In the genomic region with DNA sequence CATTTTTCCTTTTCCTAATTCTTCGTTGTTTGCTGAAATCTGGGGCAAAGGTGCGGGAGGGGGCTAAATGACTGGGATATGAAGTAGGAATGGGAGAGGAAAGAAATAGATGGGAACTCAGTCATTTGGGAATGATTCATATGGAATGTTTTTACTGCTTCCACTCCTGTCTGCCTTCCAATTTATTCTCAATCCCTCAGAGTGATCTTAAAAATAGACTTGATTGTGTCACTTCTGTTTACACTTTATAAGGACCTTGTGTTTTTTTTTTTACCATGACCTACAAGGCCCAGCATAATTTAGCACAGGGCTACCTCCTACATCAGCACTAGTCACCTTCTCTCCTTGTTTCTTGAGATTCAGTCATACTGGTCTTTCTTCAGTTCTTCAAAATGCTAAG, we compare ENCODE assay signal across 11 cellular contexts.
DNase-seq lines count a peak whose midpoint lies in the region; ATAC-seq and TF ChIP-seq lines count a peak whose summit lies in the region.
"Had no signal": no experiment of that assay in that cellular context is flagged by ENCODE, and none has a peak within 500 bp of the region (broad histone marks: within the 10 kb centered on the region; RNA-seq: fewer than 3 reads in every experiment).

No MANE protein-coding gene starts in this region.

- no peaks in the 10 kb centered on the region for H3K9me3 Mint-ChIP-seq in chondrocyte (ENCODE audit: low read depth)
- H3K9me3 Mint-ChIP-seq in immature natural killer cell = no peaks in the 10 kb centered on the region
- H3K9me3 Mint-ChIP-seq: brain had no signal

- no peak for ATAC-seq in omental fat pad (ENCODE audit: low FRiP score)

- peak overlapping the region; percentile 66 for H3K27ac ChIP-seq in 22Rv1
- H3K27ac ChIP-seq: BLaER1 had no signal

- DNase-seq in HS-27A (ENCODE audit: low read depth) (peak; percentile 30), chondrocyte (ENCODE audit: low spot score) (no peak), lung microvascular endothelial cell (ENCODE audit: low read depth in 2 of 2) (peak; percentile 50 to 72), SKM-1 treated with dmso at 0.1 percent for 144 hours (lab: John Stamatoyannopoulos, UW; ENCODE audit: unreplicated experiment) (no peak), immature natural killer cell (no peak), omental fat pad (ENCODE audit: low spot score) (no peak)
- no peak for DNase-seq in stimulated activated CD4-positive, alpha-beta T cell treated with anti-CD3 and anti-CD28 coated beads, Interleukin-4, amount 100 ng/mL, for 1 hour
- DNase-seq: KG1 had no signal

- H3K27me3 Mint-ChIP-seq in chondrocyte (ENCODE audit: low read depth) = no peaks in the 10 kb centered on the region
- no peaks in the 10 kb centered on the region for H3K27me3 Mint-ChIP-seq in immature natural killer cell (ENCODE audit: low read depth in 3 of 3)
- H3K27me3 Mint-ChIP-seq: brain had no signal

- TF ChIP-seq CTCF in 22Rv1 (IDR thresholded peaks at IDR 0.05) (no peak), chondrocyte (IDR thresholded peaks at IDR 0.05) (no peak), omental fat pad (IDR thresholded peaks at IDR 0.05) (no peak)

- peaks cover 39% of the 10 kb centered on the region for H3K4me1 Mint-ChIP-seq in chondrocyte (ENCODE audit: low read depth)
- H3K4me1 Mint-ChIP-seq in immature natural killer cell = peaks cover 14 to 36% of the 10 kb centered on the region in 2 donors

- H3K36me3 Mint-ChIP-seq in chondrocyte (ENCODE audit: low read depth) (peaks cover 13% of the 10 kb centered on the region), immature natural killer cell (peaks cover 22 to 33% (median 25%) of the 10 kb centered on the region in 3 donors)

- H3K27ac Mint-ChIP-seq in chondrocyte (ENCODE audit: unreplicated experiment) (peak overlapping the region; percentile 90), immature natural killer cell (peak overlapping the region in 3 of 6 donors; percentile 6 to 59 (median 28))

- H3K4me3 Mint-ChIP-seq in chondrocyte (ENCODE audit: unreplicated experiment) (peak overlapping the region; percentile 26), immature natural killer cell (no peak overlapping the region)
- H3K4me3 Mint-ChIP-seq: brain had no signal

Comparison
In these comparisons a context has a peak if more than half of its experiments do, and no peak if none do; other contexts are left out.
1. DNase-seq: peak in HS-27A (single experiment) and lung microvascular endothelial cell (2 of 2); none in chondrocyte (single experiment), SKM-1 treated with dmso at 0.1 percent for 144 hours (single experiment), stimulated activated CD4-positive, alpha-beta T cell treated with anti-CD3 and anti-CD28 coated beads, Interleukin-4, amount 100 ng/mL, for 1 hour (single experiment), immature natural killer cell (0 of 3) and omental fat pad (single experiment).